In the genomic region with DNA sequence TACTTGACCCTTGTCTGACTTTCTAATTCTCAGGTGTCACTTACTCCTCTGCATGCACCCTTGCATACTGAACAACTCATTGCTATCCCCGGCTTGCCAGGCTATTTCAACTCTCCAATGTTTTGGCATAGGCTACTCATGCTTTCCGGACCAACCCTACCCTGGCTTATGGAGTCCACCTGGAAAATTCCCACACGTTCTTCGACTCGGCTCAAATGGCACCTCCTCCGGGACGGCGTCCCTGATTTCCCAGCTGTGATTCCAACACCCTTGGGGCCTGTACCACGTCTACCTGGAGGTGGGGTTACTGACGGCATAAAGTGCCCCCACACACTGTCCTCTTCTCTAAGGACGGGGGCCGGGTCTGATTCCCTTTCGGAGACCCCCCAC, we compare ENCODE assay signal across 1 cellular context.
TF ChIP-seq lines count a peak whose summit lies in the region.

No MANE protein-coding gene starts in this region.

TF ChIP-seq in K562, 482 proteins besides CTCF, POLR2A, EP300 and RAD21 (continued from another document and continues in another):
- TF ChIP-seq KDM5B (IDR thresholded peaks at IDR 0.05; ENCODE audit: insufficient replicate concordance, low read depth, low read length) (no peak), BCOR (IDR thresholded peaks at IDR 0.05) (peak; percentile 92), SMARCB1 (IDR thresholded peaks at IDR 0.05; ENCODE audit: insufficient read length, low read depth) (no peak), RBM22 (IDR thresholded peaks at IDR 0.05; ENCODE audit: low read depth, low read length, poor library complexity, severe bottlenecking) (no peak), HDGF (IDR thresholded peaks at IDR 0.05) (no peak), ZFP36 (IDR thresholded peaks at IDR 0.05; ENCODE audit: low read depth, low read length, partially characterized antibody) (peak; percentile 99), ILK (tag; IDR thresholded peaks at IDR 0.05; ENCODE audit: borderline replicate concordance, low read depth) (no peak), MEF2D (tag; conservative IDR thresholded peaks at IDR 0.05; ENCODE audit: low read depth) (no peak), RBM25 (IDR thresholded peaks at IDR 0.05; ENCODE audit: low read depth, low read length, severe bottlenecking) (peak; percentile 71), NCOA4 (IDR thresholded peaks at IDR 0.05; ENCODE audit: partially characterized antibody) (no peak), CBFB (CRISPR knock-in tag; IDR thresholded peaks at IDR 0.05) (no peak), ADNP (tag; IDR thresholded peaks at IDR 0.05) (peak; percentile 38; the same call in 1 of the 2 replicates), ESRRA (IDR thresholded peaks at IDR 0.05; ENCODE audit: borderline replicate concordance, low read depth) (no peak), FOXM1 (IDR thresholded peaks at IDR 0.05; ENCODE audit: low read depth) (0 out of 2 replicates have a peak, but pooled peaks have one; percentile 20), FOXM1 (CRISPR knock-in tag; IDR thresholded peaks at IDR 0.05; ENCODE audit: low read depth) (no peak), ZNF436 (CRISPR knock-in tag; IDR thresholded peaks at IDR 0.05) (peak; percentile 88), HDAC2 (IDR thresholded peaks at IDR 0.05) (peak; percentile 69; the same call in 1 of the 2 replicates), SRSF7 (optimal IDR thresholded peaks at IDR 0.05; ENCODE audit: low read depth, low read length) (no peak), NR2F6 (CRISPR knock-in tag; IDR thresholded peaks at IDR 0.05) (no peak), NUFIP1 (IDR thresholded peaks at IDR 0.05; ENCODE audit: partially characterized antibody) (no peak), MCM3 (IDR thresholded peaks at IDR 0.05) (no peak), PHF21A (IDR thresholded peaks at IDR 0.05; ENCODE audit: borderline replicate concordance, low read depth) (peak; percentile 86), NFE2 (IDR thresholded peaks at IDR 0.05; ENCODE audit: low read depth) (no peak), KDM1A (IDR thresholded peaks at IDR 0.05) (peak; percentile 87 to 91)
- TF ChIP-seq, protein P1, sequence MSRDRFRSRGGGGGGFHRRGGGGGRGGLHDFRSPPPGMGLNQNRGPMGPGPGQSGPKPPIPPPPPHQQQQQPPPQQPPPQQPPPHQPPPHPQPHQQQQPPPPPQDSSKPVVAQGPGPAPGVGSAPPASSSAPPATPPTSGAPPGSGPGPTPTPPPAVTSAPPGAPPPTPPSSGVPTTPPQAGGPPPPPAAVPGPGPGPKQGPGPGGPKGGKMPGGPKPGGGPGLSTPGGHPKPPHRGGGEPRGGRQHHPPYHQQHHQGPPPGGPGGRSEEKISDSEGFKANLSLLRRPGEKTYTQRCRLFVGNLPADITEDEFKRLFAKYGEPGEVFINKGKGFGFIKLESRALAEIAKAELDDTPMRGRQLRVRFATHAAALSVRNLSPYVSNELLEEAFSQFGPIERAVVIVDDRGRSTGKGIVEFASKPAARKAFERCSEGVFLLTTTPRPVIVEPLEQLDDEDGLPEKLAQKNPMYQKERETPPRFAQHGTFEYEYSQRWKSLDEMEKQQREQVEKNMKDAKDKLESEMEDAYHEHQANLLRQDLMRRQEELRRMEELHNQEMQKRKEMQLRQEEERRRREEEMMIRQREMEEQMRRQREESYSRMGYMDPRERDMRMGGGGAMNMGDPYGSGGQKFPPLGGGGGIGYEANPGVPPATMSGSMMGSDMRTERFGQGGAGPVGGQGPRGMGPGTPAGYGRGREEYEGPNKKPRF (IDR thresholded peaks at IDR 0.05; ENCODE audit: low read depth, low read length) = no peak
- TF ChIP-seq, protein P2, sequence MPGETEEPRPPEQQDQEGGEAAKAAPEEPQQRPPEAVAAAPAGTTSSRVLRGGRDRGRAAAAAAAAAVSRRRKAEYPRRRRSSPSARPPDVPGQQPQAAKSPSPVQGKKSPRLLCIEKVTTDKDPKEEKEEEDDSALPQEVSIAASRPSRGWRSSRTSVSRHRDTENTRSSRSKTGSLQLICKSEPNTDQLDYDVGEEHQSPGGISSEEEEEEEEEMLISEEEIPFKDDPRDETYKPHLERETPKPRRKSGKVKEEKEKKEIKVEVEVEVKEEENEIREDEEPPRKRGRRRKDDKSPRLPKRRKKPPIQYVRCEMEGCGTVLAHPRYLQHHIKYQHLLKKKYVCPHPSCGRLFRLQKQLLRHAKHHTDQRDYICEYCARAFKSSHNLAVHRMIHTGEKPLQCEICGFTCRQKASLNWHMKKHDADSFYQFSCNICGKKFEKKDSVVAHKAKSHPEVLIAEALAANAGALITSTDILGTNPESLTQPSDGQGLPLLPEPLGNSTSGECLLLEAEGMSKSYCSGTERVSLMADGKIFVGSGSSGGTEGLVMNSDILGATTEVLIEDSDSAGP (CRISPR knock-in tag; IDR thresholded peaks at IDR 0.05) = no peak
- TF ChIP-seq, protein P3, sequence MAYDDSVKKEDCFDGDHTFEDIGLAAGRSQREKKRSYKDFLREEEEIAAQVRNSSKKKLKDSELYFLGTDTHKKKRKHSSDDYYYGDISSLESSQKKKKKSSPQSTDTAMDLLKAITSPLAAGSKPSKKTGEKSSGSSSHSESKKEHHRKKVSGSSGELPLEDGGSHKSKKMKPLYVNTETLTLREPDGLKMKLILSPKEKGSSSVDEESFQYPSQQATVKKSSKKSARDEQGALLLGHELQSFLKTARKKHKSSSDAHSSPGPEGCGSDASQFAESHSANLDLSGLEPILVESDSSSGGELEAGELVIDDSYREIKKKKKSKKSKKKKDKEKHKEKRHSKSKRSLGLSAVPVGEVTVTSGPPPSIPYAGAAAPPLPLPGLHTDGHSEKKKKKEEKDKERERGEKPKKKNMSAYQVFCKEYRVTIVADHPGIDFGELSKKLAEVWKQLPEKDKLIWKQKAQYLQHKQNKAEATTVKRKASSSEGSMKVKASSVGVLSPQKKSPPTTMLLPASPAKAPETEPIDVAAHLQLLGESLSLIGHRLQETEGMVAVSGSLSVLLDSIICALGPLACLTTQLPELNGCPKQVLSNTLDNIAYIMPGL (CRISPR knock-in tag; IDR thresholded peaks at IDR 0.05) = no peak
- TF ChIP-seq, protein P4, sequence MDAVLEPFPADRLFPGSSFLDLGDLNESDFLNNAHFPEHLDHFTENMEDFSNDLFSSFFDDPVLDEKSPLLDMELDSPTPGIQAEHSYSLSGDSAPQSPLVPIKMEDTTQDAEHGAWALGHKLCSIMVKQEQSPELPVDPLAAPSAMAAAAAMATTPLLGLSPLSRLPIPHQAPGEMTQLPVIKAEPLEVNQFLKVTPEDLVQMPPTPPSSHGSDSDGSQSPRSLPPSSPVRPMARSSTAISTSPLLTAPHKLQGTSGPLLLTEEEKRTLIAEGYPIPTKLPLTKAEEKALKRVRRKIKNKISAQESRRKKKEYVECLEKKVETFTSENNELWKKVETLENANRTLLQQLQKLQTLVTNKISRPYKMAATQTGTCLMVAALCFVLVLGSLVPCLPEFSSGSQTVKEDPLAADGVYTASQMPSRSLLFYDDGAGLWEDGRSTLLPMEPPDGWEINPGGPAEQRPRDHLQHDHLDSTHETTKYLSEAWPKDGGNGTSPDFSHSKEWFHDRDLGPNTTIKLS (IDR thresholded peaks at IDR 0.05; ENCODE audit: borderline replicate concordance, low read depth) = no peak
- TF ChIP-seq, protein P5, sequence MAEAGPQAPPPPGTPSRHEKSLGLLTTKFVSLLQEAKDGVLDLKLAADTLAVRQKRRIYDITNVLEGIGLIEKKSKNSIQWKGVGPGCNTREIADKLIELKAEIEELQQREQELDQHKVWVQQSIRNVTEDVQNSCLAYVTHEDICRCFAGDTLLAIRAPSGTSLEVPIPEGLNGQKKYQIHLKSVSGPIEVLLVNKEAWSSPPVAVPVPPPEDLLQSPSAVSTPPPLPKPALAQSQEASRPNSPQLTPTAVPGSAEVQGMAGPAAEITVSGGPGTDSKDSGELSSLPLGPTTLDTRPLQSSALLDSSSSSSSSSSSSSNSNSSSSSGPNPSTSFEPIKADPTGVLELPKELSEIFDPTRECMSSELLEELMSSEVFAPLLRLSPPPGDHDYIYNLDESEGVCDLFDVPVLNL (CRISPR knock-in tag; IDR thresholded peaks at IDR 0.05; ENCODE audit: low read depth) = no peak
- TF ChIP-seq, protein P6, sequence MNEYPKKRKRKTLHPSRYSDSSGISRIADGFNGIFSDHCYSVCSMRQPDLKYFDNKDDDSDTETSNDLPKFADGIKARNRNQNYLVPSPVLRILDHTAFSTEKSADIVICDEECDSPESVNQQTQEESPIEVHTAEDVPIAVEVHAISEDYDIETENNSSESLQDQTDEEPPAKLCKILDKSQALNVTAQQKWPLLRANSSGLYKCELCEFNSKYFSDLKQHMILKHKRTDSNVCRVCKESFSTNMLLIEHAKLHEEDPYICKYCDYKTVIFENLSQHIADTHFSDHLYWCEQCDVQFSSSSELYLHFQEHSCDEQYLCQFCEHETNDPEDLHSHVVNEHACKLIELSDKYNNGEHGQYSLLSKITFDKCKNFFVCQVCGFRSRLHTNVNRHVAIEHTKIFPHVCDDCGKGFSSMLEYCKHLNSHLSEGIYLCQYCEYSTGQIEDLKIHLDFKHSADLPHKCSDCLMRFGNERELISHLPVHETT (CRISPR knock-in tag; conservative IDR thresholded peaks at IDR 0.05 in 1 of 2, IDR thresholded peaks at IDR 0.05 in 1 of 2) = no peak
- TF ChIP-seq, protein P7, sequence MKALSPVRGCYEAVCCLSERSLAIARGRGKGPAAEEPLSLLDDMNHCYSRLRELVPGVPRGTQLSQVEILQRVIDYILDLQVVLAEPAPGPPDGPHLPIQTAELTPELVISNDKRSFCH (CRISPR knock-in tag; IDR thresholded peaks at IDR 0.05) = no peak
- TF ChIP-seq, protein P7 (tag; IDR thresholded peaks at IDR 0.05) = no peak
- TF ChIP-seq, protein P8, sequence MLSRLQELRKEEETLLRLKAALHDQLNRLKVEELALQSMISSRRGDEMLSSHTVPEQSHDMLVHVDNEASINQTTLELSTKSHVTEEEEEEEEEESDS (CRISPR knock-in tag; IDR thresholded peaks at IDR 0.05) = no peak
- TF ChIP-seq, protein P9, sequence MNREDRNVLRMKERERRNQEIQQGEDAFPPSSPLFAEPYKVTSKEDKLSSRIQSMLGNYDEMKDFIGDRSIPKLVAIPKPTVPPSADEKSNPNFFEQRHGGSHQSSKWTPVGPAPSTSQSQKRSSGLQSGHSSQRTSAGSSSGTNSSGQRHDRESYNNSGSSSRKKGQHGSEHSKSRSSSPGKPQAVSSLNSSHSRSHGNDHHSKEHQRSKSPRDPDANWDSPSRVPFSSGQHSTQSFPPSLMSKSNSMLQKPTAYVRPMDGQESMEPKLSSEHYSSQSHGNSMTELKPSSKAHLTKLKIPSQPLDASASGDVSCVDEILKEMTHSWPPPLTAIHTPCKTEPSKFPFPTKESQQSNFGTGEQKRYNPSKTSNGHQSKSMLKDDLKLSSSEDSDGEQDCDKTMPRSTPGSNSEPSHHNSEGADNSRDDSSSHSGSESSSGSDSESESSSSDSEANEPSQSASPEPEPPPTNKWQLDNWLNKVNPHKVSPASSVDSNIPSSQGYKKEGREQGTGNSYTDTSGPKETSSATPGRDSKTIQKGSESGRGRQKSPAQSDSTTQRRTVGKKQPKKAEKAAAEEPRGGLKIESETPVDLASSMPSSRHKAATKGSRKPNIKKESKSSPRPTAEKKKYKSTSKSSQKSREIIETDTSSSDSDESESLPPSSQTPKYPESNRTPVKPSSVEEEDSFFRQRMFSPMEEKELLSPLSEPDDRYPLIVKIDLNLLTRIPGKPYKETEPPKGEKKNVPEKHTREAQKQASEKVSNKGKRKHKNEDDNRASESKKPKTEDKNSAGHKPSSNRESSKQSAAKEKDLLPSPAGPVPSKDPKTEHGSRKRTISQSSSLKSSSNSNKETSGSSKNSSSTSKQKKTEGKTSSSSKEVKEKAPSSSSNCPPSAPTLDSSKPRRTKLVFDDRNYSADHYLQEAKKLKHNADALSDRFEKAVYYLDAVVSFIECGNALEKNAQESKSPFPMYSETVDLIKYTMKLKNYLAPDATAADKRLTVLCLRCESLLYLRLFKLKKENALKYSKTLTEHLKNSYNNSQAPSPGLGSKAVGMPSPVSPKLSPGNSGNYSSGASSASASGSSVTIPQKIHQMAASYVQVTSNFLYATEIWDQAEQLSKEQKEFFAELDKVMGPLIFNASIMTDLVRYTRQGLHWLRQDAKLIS (CRISPR knock-in tag; IDR thresholded peaks at IDR 0.05) = no peak
- TF ChIP-seq, protein P10, sequence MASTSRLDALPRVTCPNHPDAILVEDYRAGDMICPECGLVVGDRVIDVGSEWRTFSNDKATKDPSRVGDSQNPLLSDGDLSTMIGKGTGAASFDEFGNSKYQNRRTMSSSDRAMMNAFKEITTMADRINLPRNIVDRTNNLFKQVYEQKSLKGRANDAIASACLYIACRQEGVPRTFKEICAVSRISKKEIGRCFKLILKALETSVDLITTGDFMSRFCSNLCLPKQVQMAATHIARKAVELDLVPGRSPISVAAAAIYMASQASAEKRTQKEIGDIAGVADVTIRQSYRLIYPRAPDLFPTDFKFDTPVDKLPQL (IDR thresholded peaks at IDR 0.05; ENCODE audit: extremely low read depth, insufficient read length) = no peak
- TF ChIP-seq, protein P11, sequence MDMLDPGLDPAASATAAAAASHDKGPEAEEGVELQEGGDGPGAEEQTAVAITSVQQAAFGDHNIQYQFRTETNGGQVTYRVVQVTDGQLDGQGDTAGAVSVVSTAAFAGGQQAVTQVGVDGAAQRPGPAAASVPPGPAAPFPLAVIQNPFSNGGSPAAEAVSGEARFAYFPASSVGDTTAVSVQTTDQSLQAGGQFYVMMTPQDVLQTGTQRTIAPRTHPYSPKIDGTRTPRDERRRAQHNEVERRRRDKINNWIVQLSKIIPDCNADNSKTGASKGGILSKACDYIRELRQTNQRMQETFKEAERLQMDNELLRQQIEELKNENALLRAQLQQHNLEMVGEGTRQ (CRISPR knock-in tag; IDR thresholded peaks at IDR 0.05) = no peak
- TF ChIP-seq, protein P12, sequence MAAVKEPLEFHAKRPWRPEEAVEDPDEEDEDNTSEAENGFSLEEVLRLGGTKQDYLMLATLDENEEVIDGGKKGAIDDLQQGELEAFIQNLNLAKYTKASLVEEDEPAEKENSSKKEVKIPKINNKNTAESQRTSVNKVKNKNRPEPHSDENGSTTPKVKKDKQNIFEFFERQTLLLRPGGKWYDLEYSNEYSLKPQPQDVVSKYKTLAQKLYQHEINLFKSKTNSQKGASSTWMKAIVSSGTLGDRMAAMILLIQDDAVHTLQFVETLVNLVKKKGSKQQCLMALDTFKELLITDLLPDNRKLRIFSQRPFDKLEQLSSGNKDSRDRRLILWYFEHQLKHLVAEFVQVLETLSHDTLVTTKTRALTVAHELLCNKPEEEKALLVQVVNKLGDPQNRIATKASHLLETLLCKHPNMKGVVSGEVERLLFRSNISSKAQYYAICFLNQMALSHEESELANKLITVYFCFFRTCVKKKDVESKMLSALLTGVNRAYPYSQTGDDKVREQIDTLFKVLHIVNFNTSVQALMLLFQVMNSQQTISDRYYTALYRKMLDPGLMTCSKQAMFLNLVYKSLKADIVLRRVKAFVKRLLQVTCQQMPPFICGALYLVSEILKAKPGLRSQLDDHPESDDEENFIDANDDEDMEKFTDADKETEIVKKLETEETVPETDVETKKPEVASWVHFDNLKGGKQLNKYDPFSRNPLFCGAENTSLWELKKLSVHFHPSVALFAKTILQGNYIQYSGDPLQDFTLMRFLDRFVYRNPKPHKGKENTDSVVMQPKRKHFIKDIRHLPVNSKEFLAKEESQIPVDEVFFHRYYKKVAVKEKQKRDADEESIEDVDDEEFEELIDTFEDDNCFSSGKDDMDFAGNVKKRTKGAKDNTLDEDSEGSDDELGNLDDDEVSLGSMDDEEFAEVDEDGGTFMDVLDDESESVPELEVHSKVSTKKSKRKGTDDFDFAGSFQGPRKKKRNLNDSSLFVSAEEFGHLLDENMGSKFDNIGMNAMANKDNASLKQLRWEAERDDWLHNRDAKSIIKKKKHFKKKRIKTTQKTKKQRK (IDR thresholded peaks at IDR 0.05; ENCODE audit: borderline replicate concordance, low read depth, low read length) = no peak
- TF ChIP-seq, protein P13, sequence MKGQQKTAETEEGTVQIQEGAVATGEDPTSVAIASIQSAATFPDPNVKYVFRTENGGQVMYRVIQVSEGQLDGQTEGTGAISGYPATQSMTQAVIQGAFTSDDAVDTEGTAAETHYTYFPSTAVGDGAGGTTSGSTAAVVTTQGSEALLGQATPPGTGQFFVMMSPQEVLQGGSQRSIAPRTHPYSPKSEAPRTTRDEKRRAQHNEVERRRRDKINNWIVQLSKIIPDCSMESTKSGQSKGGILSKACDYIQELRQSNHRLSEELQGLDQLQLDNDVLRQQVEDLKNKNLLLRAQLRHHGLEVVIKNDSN (CRISPR knock-in tag; IDR thresholded peaks at IDR 0.05) = no peak
